23 cellular contexts compared by ENCODE assay signal in genomic region chr20:44997668-44998067, GRCh38. TPM values are rescaled to one million over a fixed set of nuclear protein-coding genes. Genes with fewer than 3 reads are reported as not detected.
DNase-seq lines count a peak whose midpoint lies in the region; ATAC-seq and TF ChIP-seq lines count a peak whose summit lies in the region.
"Had no signal": no experiment of that assay in that cellular context is flagged by ENCODE, and none has a peak within 500 bp of the region (broad histone marks: within the 10 kb centered on the region; RNA-seq: fewer than 3 reads in every experiment).

No MANE protein-coding gene starts in this region.

- ATAC-seq in T-cell (replicated peaks in 1 of 4), result no peak
- no peak for ATAC-seq in central memory CD8-positive, alpha-beta T cell (replicated peaks; ENCODE audit: extremely low read depth, poor library complexity, severe bottlenecking)
- ATAC-seq: left colon, pancreas, PC-3, upper lobe of right lung had no signal

- H3K27ac ChIP-seq in hepatocyte (no peak overlapping the region), GM23248 (no peak overlapping the region)
- H3K27ac ChIP-seq: pancreas, right atrium auricular region, upper lobe of right lung had no signal

- peaks cover 63% of the 10 kb centered on the region for H3K36me3 Mint-ChIP-seq in activated naive CD4-positive, alpha-beta T cell treated with anti-CD3 and anti-CD28 coated beads for 36 hours (ENCODE audit: low read depth)
- H3K36me3 Mint-ChIP-seq in T-cell, result peaks cover 70% of the 10 kb centered on the region
- H3K36me3 Mint-ChIP-seq in central memory CD8-positive, alpha-beta T cell (ENCODE audit: insufficient read depth), result peaks cover 81% of the 10 kb centered on the region
- H3K36me3 Mint-ChIP-seq in stimulated activated naive CD8-positive, alpha-beta T cell treated with anti-CD3 and anti-CD28 coated beads, Interleukin-15, Interleukin-2, amounts not matched to agents 100 ng/mL and 50 ng/mL, for 24 hours (ENCODE audit: low read depth), result peaks cover 84% of the 10 kb centered on the region

- H2AFZ ChIP-seq in hepatocyte (no peak overlapping the region), GM23248 (no peak overlapping the region)

- H3K79me2 ChIP-seq in hepatocyte (no peaks in the 10 kb centered on the region), GM23248 (ENCODE audit: insufficient read depth) (peaks cover 2% of the 10 kb centered on the region)

- H4K20me1 ChIP-seq in hepatocyte (ENCODE audit: insufficient read depth, poor library complexity, severe bottlenecking) (no peaks in the 10 kb centered on the region), GM23248 (ENCODE audit: insufficient read depth) (no peaks in the 10 kb centered on the region)

- H3K4me1 Mint-ChIP-seq in activated naive CD4-positive, alpha-beta T cell treated with anti-CD3 and anti-CD28 coated beads for 36 hours (ENCODE audit: low read depth), result peaks cover 63% of the 10 kb centered on the region
- H3K4me1 Mint-ChIP-seq in T-cell, result peaks cover 76 to 78% (median 76%) of the 10 kb centered on the region in 3 donors
- H3K4me1 Mint-ChIP-seq in central memory CD8-positive, alpha-beta T cell, result peaks cover 66% of the 10 kb centered on the region
- peaks cover 67% of the 10 kb centered on the region for H3K4me1 Mint-ChIP-seq in stimulated activated naive CD8-positive, alpha-beta T cell treated with anti-CD3 and anti-CD28 coated beads, Interleukin-15, Interleukin-2, amounts not matched to agents 100 ng/mL and 50 ng/mL, for 24 hours (ENCODE audit: low read depth)
- H3K4me1 Mint-ChIP-seq: nephron had no signal

- H3K4me3 ChIP-seq in hepatocyte, result no peak overlapping the region
- no peak overlapping the region for H3K4me3 ChIP-seq in GM23248
- H3K4me3 ChIP-seq: pancreas, right atrium auricular region, spleen, upper lobe of right lung had no signal

- H3K9me3 ChIP-seq in hepatocyte (ENCODE audit: low read depth), result no peaks in the 10 kb centered on the region
- no peaks in the 10 kb centered on the region for H3K9me3 ChIP-seq in GM23248 (ENCODE audit: low read depth)
- H3K9me3 ChIP-seq: pancreas, right atrium auricular region, spleen, upper lobe of right lung had no signal

- no peak for DNase-seq in activated naive CD4-positive, alpha-beta T cell treated with anti-CD3 and anti-CD28 coated beads for 36 hours
- no peak for DNase-seq in activated naive CD4-positive, alpha-beta T cell treated with Interleukin-2 at 50 U/mL for 16 hours
- no peak for DNase-seq in T-cell
- no peak for DNase-seq in central memory CD8-positive, alpha-beta T cell (ENCODE audit: low spot score in 2 of 2)
- DNase-seq in hepatocyte (ENCODE audit: low spot score), result no peak
- DNase-seq in GM23248, result no peak
- DNase-seq: activated CD4-positive, alpha-beta T cell treated with anti-CD3 and anti-CD28 coated beads, Interleukin-2, amount 50 U/mL, for 1 hour; C1 segment of cervical spinal cord; H9; head of caudate nucleus; left colon; mesendoderm; NCI-H2081 treated with DMSO at 0.1 percent for 48 hours; NCI-H82; pancreas; PC-3; SHP77 treated with DMSO at 0.1 percent for 48 hours; spleen; stimulated activated CD4-positive, alpha-beta T cell treated with anti-CD3 and anti-CD28 coated beads, Interleukin-4, amount 100 ng/mL, for 24 hours; upper lobe of right lung had no signal

- no peaks in the 10 kb centered on the region for H3K36me3 ChIP-seq in hepatocyte (replicated peaks; ENCODE audit: insufficient read depth, low read depth)
- peaks cover 48% of the 10 kb centered on the region for H3K36me3 ChIP-seq in GM23248 (ENCODE audit: low read depth)

- no peaks in the 10 kb centered on the region for H3K27me3 Mint-ChIP-seq in activated naive CD4-positive, alpha-beta T cell treated with anti-CD3 and anti-CD28 coated beads for 36 hours (ENCODE audit: low read depth)
- H3K27me3 Mint-ChIP-seq in T-cell, result no peaks in the 10 kb centered on the region
- no peaks in the 10 kb centered on the region for H3K27me3 Mint-ChIP-seq in central memory CD8-positive, alpha-beta T cell
- no peaks in the 10 kb centered on the region for H3K27me3 Mint-ChIP-seq in stimulated activated naive CD8-positive, alpha-beta T cell treated with anti-CD3 and anti-CD28 coated beads, Interleukin-15, Interleukin-2, amounts not matched to agents 100 ng/mL and 50 ng/mL, for 24 hours

- H3K9me2 ChIP-seq in hepatocyte (replicated peaks; ENCODE audit: insufficient read depth), result no peaks in the 10 kb centered on the region
- H3K9me2 ChIP-seq in GM23248 (ENCODE audit: insufficient read depth), result no peaks in the 10 kb centered on the region

- WGBS in hepatocyte (ENCODE audit: low lambda C conversion rate, missing lambda C conversion rate), result 98% methylated on average over 5 of the region's 5 CpGs
- 97 to 98% methylated on average over 5 of the region's 5 CpGs for WGBS in GM23248 (ENCODE audit: low coverage in 1 of 2, low lambda C conversion rate in 2 of 2, missing lambda C conversion rate in 2 of 2), 2 experiments

- CTCF ChIA-PET in activated naive CD4-positive, alpha-beta T cell treated with anti-CD3 and anti-CD28 coated beads for 36 hours (lab: Charles Lee), result interaction anchor here (1.3 kb wide), 1 partner anchor 15 kb away, joined by 4 read pairs; no protein-coding TSS in a partner anchor
- CTCF ChIA-PET in T-cell (lab: Charles Lee), result no interaction called here

- H3K4me1 ChIP-seq in hepatocyte (ENCODE audit: insufficient read depth), result no peaks in the 10 kb centered on the region
- peaks cover 11% of the 10 kb centered on the region for H3K4me1 ChIP-seq in GM23248 (ENCODE audit: insufficient read depth)
- H3K4me1 ChIP-seq: pancreas had no signal

- peak overlapping the region; percentile 6 for H3K27ac Mint-ChIP-seq in activated naive CD4-positive, alpha-beta T cell treated with anti-CD3 and anti-CD28 coated beads for 36 hours
- peak overlapping the region; percentile 25 to 79 for H3K27ac Mint-ChIP-seq in T-cell
- peak overlapping the region; percentile 71 for H3K27ac Mint-ChIP-seq in central memory CD8-positive, alpha-beta T cell (ENCODE audit: low read depth)
- peak overlapping the region; percentile 92 for H3K27ac Mint-ChIP-seq in stimulated activated naive CD8-positive, alpha-beta T cell treated with anti-CD3 and anti-CD28 coated beads, Interleukin-15, Interleukin-2, amounts not matched to agents 100 ng/mL and 50 ng/mL, for 24 hours
- H3K27ac Mint-ChIP-seq: H9, nephron had no signal

- H3F3A ChIP-seq in GM23248 (ENCODE audit: insufficient read depth), result no peaks in the 10 kb centered on the region

- POLR2A ChIA-PET in T-cell (lab: Charles Lee), result interaction anchor here (1.0 to 1.2 kb wide), 2 partner anchors 20 to 32 kb away, joined by 3 read pairs; no protein-coding TSS in a partner anchor

- H3K4me3 Mint-ChIP-seq in activated naive CD4-positive, alpha-beta T cell treated with anti-CD3 and anti-CD28 coated beads for 36 hours, result no peak overlapping the region
- H3K4me3 Mint-ChIP-seq in T-cell, result no peak overlapping the region
- no peak overlapping the region for H3K4me3 Mint-ChIP-seq in central memory CD8-positive, alpha-beta T cell
- H3K4me3 Mint-ChIP-seq in stimulated activated naive CD8-positive, alpha-beta T cell treated with anti-CD3 and anti-CD28 coated beads, Interleukin-15, Interleukin-2, amounts not matched to agents 100 ng/mL and 50 ng/mL, for 24 hours, result peak overlapping the region; percentile 54
- H3K4me3 Mint-ChIP-seq: H9, nephron had no signal

- no peak overlapping the region for H3K9ac ChIP-seq in GM23248

- intact Hi-C loops in activated naive CD4-positive, alpha-beta T cell treated with anti-CD3 and anti-CD28 coated beads for 36 hours (cut with micrococcal nuclease), result no loop called here

- H3K27me3 ChIP-seq in hepatocyte, result no peaks in the 10 kb centered on the region
- no peaks in the 10 kb centered on the region for H3K27me3 ChIP-seq in GM23248 (replicated peaks; ENCODE audit: insufficient read depth)
- H3K27me3 ChIP-seq: pancreas, right atrium auricular region, spleen, upper lobe of right lung had no signal

- H3K4me2 ChIP-seq in hepatocyte (no peak overlapping the region), GM23248 (ENCODE audit: unreplicated experiment) (no peak overlapping the region)

- no peak for TF ChIP-seq CTCF in hepatocyte (IDR thresholded peaks at IDR 0.05; ENCODE audit: poor library complexity)

- H3K9me3 Mint-ChIP-seq in activated naive CD4-positive, alpha-beta T cell treated with anti-CD3 and anti-CD28 coated beads for 36 hours, result no peaks in the 10 kb centered on the region
- H3K9me3 Mint-ChIP-seq in T-cell, result no peaks in the 10 kb centered on the region
- no peaks in the 10 kb centered on the region for H3K9me3 Mint-ChIP-seq in central memory CD8-positive, alpha-beta T cell
- no peaks in the 10 kb centered on the region for H3K9me3 Mint-ChIP-seq in stimulated activated naive CD8-positive, alpha-beta T cell treated with anti-CD3 and anti-CD28 coated beads, Interleukin-15, Interleukin-2, amounts not matched to agents 100 ng/mL and 50 ng/mL, for 24 hours
- H3K9me3 Mint-ChIP-seq: H9, nephron had no signal

- in situ Hi-C loops in GM23248 (cut with MboI), result no loop called here

RNA-seq across cellular contexts. Expression of gene STK4, which starts 31.4 kb away (rescaled TPM):
- total RNA-seq in activated naive CD4-positive, alpha-beta T cell treated with anti-CD3 and anti-CD28 coated beads for 36 hours, result 100 to 1,000 TPM; 110 to 116 TPM
- total RNA-seq in T-cell (100 to 1,000 TPM; 244 to 315 (median 271) TPM), hepatocyte (16.5 and 21.4 TPM in 2 replicates)
- polyA plus RNA-seq in hepatocyte (11.4 and 16.4 TPM in 2 replicates), GM23248 (2016; fragmentation: Nextera tagmentation; extraction: Ambion mirVana) (33.4 and 35.1 TPM in 2 replicates)
- total RNA-seq in GM23248 (2014; rRNA removed; shearing (Covaris generic)), result 21.9 and 30.4 TPM in 2 replicates

RNA-seq across cellular contexts. Expression of gene TOMM34, which starts 37.5 kb away (rescaled TPM):
- 10 to 100 TPM; 44.0 to 45.9 TPM for total RNA-seq in activated naive CD4-positive, alpha-beta T cell treated with anti-CD3 and anti-CD28 coated beads for 36 hours
- total RNA-seq in T-cell (10 to 100 TPM in 3 of 5 donors, 1 to 10 TPM in 2; 7.8 to 12.8 (median 11.4) TPM), hepatocyte (32.0 and 41.6 TPM in 2 replicates)
- polyA plus RNA-seq in hepatocyte (44.1 and 50.0 TPM in 2 replicates), GM23248 (2016; fragmentation: Nextera tagmentation; extraction: Ambion mirVana) (63.4 and 69.9 TPM in 2 replicates)
- 53.0 and 63.8 TPM in 2 replicates for total RNA-seq in GM23248 (2014; rRNA removed; shearing (Covaris generic))

Comparison
In these comparisons a context has a peak if more than half of its experiments do, and no peak if none do; other contexts are left out.
1. H3K27ac Mint-ChIP-seq: peak in every context shown above with its lines; median percentile 92 in stimulated activated naive CD8-positive, alpha-beta T cell treated with anti-CD3 and anti-CD28 coated beads, Interleukin-15, Interleukin-2, amounts not matched to agents 100 ng/mL and 50 ng/mL, for 24 hours; 71 in central memory CD8-positive, alpha-beta T cell; 52 in T-cell; 6 in activated naive CD4-positive, alpha-beta T cell treated with anti-CD3 and anti-CD28 coated beads for 36 hours.